ENCODE assay signal across 26 cellular contexts in the genomic region with DNA sequence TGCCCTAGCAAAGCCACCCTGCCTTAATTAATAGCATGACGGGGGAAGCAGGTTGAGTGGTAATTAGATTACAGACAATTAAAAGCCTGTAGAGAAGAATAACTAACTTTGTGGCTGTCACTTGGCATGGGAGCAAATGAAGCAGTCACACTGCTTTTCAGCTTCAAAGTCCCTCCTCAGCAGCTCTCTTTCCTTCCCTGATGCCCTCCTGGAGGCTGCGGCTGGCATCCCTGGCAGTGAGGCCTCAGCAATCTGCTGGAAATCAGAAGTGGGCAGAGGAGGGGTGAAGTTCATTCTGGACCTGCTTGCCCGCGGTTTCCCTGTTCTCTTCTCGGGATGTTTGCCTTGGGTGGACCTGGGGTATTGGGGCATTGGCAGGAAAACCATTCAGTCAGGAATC. TPM values are rescaled to one million over a fixed set of nuclear protein-coding genes. Genes with fewer than 3 reads are reported as not detected.
DNase-seq lines count a peak whose midpoint lies in the region; ATAC-seq and TF ChIP-seq lines count a peak whose summit lies in the region.
"Had no signal": no experiment of that assay in that cellular context is flagged by ENCODE, and none has a peak within 500 bp of the region (broad histone marks: within the 10 kb centered on the region; RNA-seq: fewer than 3 reads in every experiment).

No MANE protein-coding gene starts in this region.

- no peak overlapping the region for H2AFZ ChIP-seq in neuronal stem cell (ENCODE audit: low read length)

- ATAC-seq in Right ventricle myocardium inferior (no peak), heart left ventricle (no peak), HG02870 (IDR thresholded peaks at IDR 0.05; ENCODE audit: unreplicated experiment) (no peak)

- no peak overlapping the region for H2BK120ac ChIP-seq in neuronal stem cell (ENCODE audit: low read depth, low read length)

- no peak overlapping the region for H3K4me2 ChIP-seq in neuronal stem cell (ENCODE audit: insufficient read depth, low read length, poor library complexity, severe bottlenecking)
- H3K4me2 ChIP-seq: BLaER1 had no signal

- H3K23ac ChIP-seq in neuronal stem cell (ENCODE audit: low read depth, low read length, poor library complexity): no peak overlapping the region

- H3K79me1 ChIP-seq in neuronal stem cell (ENCODE audit: low read depth, low read length): no peaks in the 10 kb centered on the region

- intact Hi-C loops in Right ventricle myocardium inferior (cut with DNase I) (no loop called here), heart left ventricle (cut with DNase I) (no loop called here)

- no peak overlapping the region for H3K27ac ChIP-seq in heart left ventricle
- no peak overlapping the region for H3K27ac ChIP-seq in neuronal stem cell (replicated peaks; ENCODE audit: low read length)
- H3K27ac ChIP-seq: BLaER1 had no signal

- H2AK5ac ChIP-seq in neuronal stem cell (ENCODE audit: low read depth, low read length): no peak overlapping the region

- no peak overlapping the region for H2BK15ac ChIP-seq in neuronal stem cell (ENCODE audit: low read length)

- WGBS in heart left ventricle, 4 donors: 74 to 97% (median 94%) methylated on average over 5 of the region's 5 CpGs
- no CpG with 5 or more reads among the region's 5 CpGs for WGBS in neuronal stem cell (ENCODE audit: extremely low coverage in 2 of 2, insufficient read length in 2 of 2, insufficient replicate concordance in 1 of 2), 2 donors

- H3K36me3 ChIP-seq in heart left ventricle (no peaks in the 10 kb centered on the region), neuronal stem cell (replicated peaks in 1 of 2; ENCODE audit: control insufficient read depth in 2 of 2, insufficient read depth in 2 of 2, low read length in 2 of 2) (no peaks in the 10 kb centered on the region)
- H3K36me3 ChIP-seq: BE2C, BLaER1 had no signal

- no peak overlapping the region for H3K18ac ChIP-seq in neuronal stem cell (ENCODE audit: low read length)

- H3K4me3 ChIP-seq in heart left ventricle (no peak overlapping the region), neuronal stem cell (ENCODE audit: low read length in 2 of 2) (no peak overlapping the region)
- H3K4me3 ChIP-seq: BLaER1 had no signal

- H3K27me3 ChIP-seq in heart left ventricle: no peaks in the 10 kb centered on the region
- peaks cover 0 to 49% (median 0%) of the 10 kb centered on the region in 3 experiments for H3K27me3 ChIP-seq in neuronal stem cell (ENCODE audit: control insufficient read depth in 3 of 3, insufficient read depth in 3 of 3, low read depth in 1 of 3, low read length in 3 of 3)
- H3K27me3 ChIP-seq: BE2C, BLaER1 had no signal

- H4K8ac ChIP-seq in neuronal stem cell (ENCODE audit: low read depth, low read length): no peak overlapping the region

- peak overlapping the region; percentile 67 for H2BK12ac ChIP-seq in neuronal stem cell (ENCODE audit: low read length)

- H4K91ac ChIP-seq in neuronal stem cell (ENCODE audit: low read depth, low read length, poor library complexity): no peak overlapping the region

- no peak overlapping the region for H3K14ac ChIP-seq in neuronal stem cell (ENCODE audit: low read length)

- no peak overlapping the region for H2BK5ac ChIP-seq in neuronal stem cell (ENCODE audit: low read length)

- TF ChIP-seq CTCF in heart left ventricle (IDR thresholded peaks at IDR 0.05): no peak

- DNase-seq in Right ventricle myocardium inferior (ENCODE audit: missing footprints) (peak; percentile 44), heart left ventricle (no peak), cerebellar cortex (ENCODE audit: low spot score) (peak; percentile 50), neuronal stem cell (ENCODE audit: low spot score) (no peak), superior temporal gyrus (ENCODE audit: extremely low spot score) (no peak)
- DNase-seq: 8988T; ACHN; BE2C; C1 segment of cervical spinal cord; CD4-positive, alpha-beta memory T cell; CD4-positive, CD25-positive, alpha-beta regulatory T cell; CD8-positive, alpha-beta memory T cell; COR-L47; DMS 273 treated with DMSO at 0.1 percent for 48 hours; DMS153; DMS53; DMS79; DND-41; EL; GF-D8 had no signal

- H3K4me1 ChIP-seq in heart left ventricle (no peaks in the 10 kb centered on the region), neuronal stem cell (ENCODE audit: control insufficient read depth in 2 of 2, insufficient read depth in 1 of 2, low read depth in 1 of 2, low read length in 2 of 2) (peaks cover 0 to 2% of the 10 kb centered on the region in 2 donors)
- H3K4me1 ChIP-seq: BE2C, BLaER1 had no signal

- TF ChIP-seq POLR2A in heart left ventricle (IDR thresholded peaks at IDR 0.05): no peak

- H3K4ac ChIP-seq in neuronal stem cell (ENCODE audit: low read length): no peak overlapping the region

- H3K9ac ChIP-seq in neuronal stem cell (ENCODE audit: low read depth, low read length, poor library complexity): no peak overlapping the region
- H3K9ac ChIP-seq: BLaER1 had no signal

- H3K9me3 ChIP-seq in heart left ventricle (no peaks in the 10 kb centered on the region), neuronal stem cell (replicated peaks in 1 of 2; ENCODE audit: control insufficient read depth in 2 of 2, insufficient read depth in 1 of 2, low read depth in 1 of 2, low read length in 2 of 2) (no peaks in the 10 kb centered on the region)
- H3K9me3 ChIP-seq: BE2C, BLaER1 had no signal

RNA-seq across cellular contexts. Expression of a gene that starts 3.4 kb away (rescaled TPM):
- total RNA-seq in Right ventricle myocardium inferior: not detected
- not detected for total RNA-seq in heart left ventricle
- polyA plus RNA-seq in heart left ventricle: not detected
- polyA plus RNA-seq in neuronal stem cell (2013, experiment 1 of 2): 0.11 TPM
- polyA plus RNA-seq in neuronal stem cell (2013, experiment 2 of 2): 0.08 TPM
- total RNA-seq: A673; CD4-positive, alpha-beta memory T cell; CD4-positive, CD25-positive, alpha-beta regulatory T cell; CD8-positive, alpha-beta memory T cell; Daoy had no signal
- polyA plus RNA-seq: AG04450; CD14-positive monocyte; CD4-positive, alpha-beta memory T cell; CD4-positive, CD25-positive, alpha-beta regulatory T cell; CD8-positive, alpha-beta memory T cell had no signal

RNA-seq across cellular contexts. Expression of a gene that starts 21.8 kb away (rescaled TPM):
- total RNA-seq in Right ventricle myocardium inferior: 27.1 TPM
- total RNA-seq in heart left ventricle: 10 to 100 TPM in 6 of 9 donors, 1 to 10 TPM in 3; 3.6 to 61.9 (median 13.6) TPM
- 10 to 100 TPM in 1 of 2 donors, 1 to 10 TPM in 1; 7.8 to 14.6 TPM for polyA plus RNA-seq in heart left ventricle
- polyA plus RNA-seq in neuronal stem cell (2013, experiment 1 of 2): 3.9 TPM
- 4.0 TPM for polyA plus RNA-seq in neuronal stem cell (2013, experiment 2 of 2)
- total RNA-seq: A673; CD4-positive, alpha-beta memory T cell; CD4-positive, CD25-positive, alpha-beta regulatory T cell; CD8-positive, alpha-beta memory T cell; Daoy had no signal
- polyA plus RNA-seq: CD14-positive monocyte; CD4-positive, alpha-beta memory T cell; CD4-positive, CD25-positive, alpha-beta regulatory T cell; CD8-positive, alpha-beta memory T cell had no signal

Comparison
In these comparisons a context has a peak if more than half of its experiments do, and no peak if none do; other contexts are left out.
1. DNase-seq: peak in Right ventricle myocardium inferior (single experiment) and cerebellar cortex (single experiment); none in heart left ventricle (0 of 5), neuronal stem cell (single experiment) and superior temporal gyrus (single experiment).